Comparison of ENCODE assay signal across 15 cellular contexts in genomic region chr6:92008757-92009502, GRCh38.
DNase-seq lines count a peak whose midpoint lies in the region; FAIRE-seq and TF ChIP-seq lines count a peak whose summit lies in the region.
"Had no signal": no experiment of that assay in that cellular context is flagged by ENCODE, and none has a peak within 500 bp of the region (broad histone marks: within the 10 kb centered on the region; RNA-seq: fewer than 3 reads in every experiment).

No MANE protein-coding gene starts in this region.

- peak; percentile 55 for DNase-seq in A673 (ENCODE audit: low spot score)
- peak; percentile 16 for DNase-seq in LHCN-M2 (ENCODE audit: low read depth)
- DNase-seq in brain pericyte (ENCODE audit: low read depth, low spot score), result peak; percentile 5
- DNase-seq in urothelium cell line (ENCODE audit: low spot score), result no peak
- DNase-seq in superior temporal gyrus (ENCODE audit: extremely low spot score), result no peak
- DNase-seq in hippocampal formation (lab: John Stamatoyannopoulos, UW), result no peak
- no peak for DNase-seq in ACHN
- DNase-seq: C1 segment of cervical spinal cord; Caco-2; CD4-positive, alpha-beta memory T cell; DMS153; DND-41; H9 had no signal

- H3K27me3 ChIP-seq in A673 (replicated peaks; ENCODE audit: insufficient read depth, low read depth, low read length, poor library complexity), result no peaks in the 10 kb centered on the region

- no TSS peak for BruUV-seq in A673 (replicated peaks; lab: Mats Ljungman, UMichigan)

- peak overlapping the region in 2 of 3 experiments; percentile 39 to 66 for H3K27ac Mint-ChIP-seq in nephron
- H3K27ac Mint-ChIP-seq: CD4-positive, alpha-beta memory T cell; H9 had no signal

- no peaks in the 10 kb centered on the region for H3K9me3 ChIP-seq in A673 (ENCODE audit: low read depth, low read length, poor library complexity, severe bottlenecking)
- H3K9me3 ChIP-seq: Caco-2 had no signal

- FAIRE-seq in urothelium cell line (lab: Jason Lieb, UNC), result no peak
- FAIRE-seq: GM12892 had no signal

- intact Hi-C loops in A673 (cut with micrococcal nuclease; ENCODE audit: unreplicated experiment), result no loop called here

- in situ Hi-C loops in ACHN (cut with HindIII; ENCODE audit: low pct_ligation_motif_present, low pct_unique_long_range_greater_than_20kb, low sequenced_read_pairs), result no loop called here

- H3K9me3 Mint-ChIP-seq in nephron, result no peaks in the 10 kb centered on the region

- H3K4me1 ChIP-seq in A673 (ENCODE audit: insufficient read depth, low read length, poor library complexity, severe bottlenecking), result no peaks in the 10 kb centered on the region
- H3K4me1 ChIP-seq: Caco-2 had no signal

- H3K27ac ChIP-seq in A673 (ENCODE audit: low read depth, low read length, poor library complexity, severe bottlenecking), result peak overlapping the region; percentile 53

- CTCF ChIA-PET in A673 (lab: Charles Lee), result no interaction called here

- H3K27me3 Mint-ChIP-seq in nephron (ENCODE audit: low read depth), result peaks cover 3% of the 10 kb centered on the region
- H3K27me3 Mint-ChIP-seq: CD4-positive, alpha-beta memory T cell had no signal

- TF ChIP-seq CTCF in A673 (conservative IDR thresholded peaks at IDR 0.05; ENCODE audit: low read depth, low read length) (no peak), nephron (IDR thresholded peaks at IDR 0.05; ENCODE audit: unreplicated experiment in 3 of 3) (no peak)

- H3K36me3 Mint-ChIP-seq in nephron (ENCODE audit: low read depth), result no peaks in the 10 kb centered on the region
- H3K36me3 Mint-ChIP-seq: CD4-positive, alpha-beta memory T cell had no signal

- H3K36me3 ChIP-seq in A673 (ENCODE audit: insufficient read depth, low read length, poor library complexity, severe bottlenecking), result no peaks in the 10 kb centered on the region

- H3K4me1 Mint-ChIP-seq in nephron, result no peaks in the 10 kb centered on the region
- H3K4me1 Mint-ChIP-seq: CD4-positive, alpha-beta memory T cell; H9 had no signal

- no peak overlapping the region for H3K4me3 ChIP-seq in A673 (ENCODE audit: low read depth, low read length, poor library complexity, severe bottlenecking)

- POLR2A ChIA-PET in A673 (lab: Charles Lee; ENCODE audit: low non-redundant PET), result no interaction called here

- H3K4me3 Mint-ChIP-seq in nephron, result no peak overlapping the region
- H3K4me3 Mint-ChIP-seq: CD4-positive, alpha-beta memory T cell; H9 had no signal

Comparison
In these comparisons a context has a peak if more than half of its experiments do, and no peak if none do; other contexts are left out.
1. DNase-seq: peak in A673 (single experiment), LHCN-M2 (single experiment) and brain pericyte (single experiment); none in urothelium cell line (single experiment), superior temporal gyrus (single experiment), hippocampal formation (0 of 2) and ACHN (single experiment).